ENCODE assay signal across 28 cellular contexts in the genomic region with DNA sequence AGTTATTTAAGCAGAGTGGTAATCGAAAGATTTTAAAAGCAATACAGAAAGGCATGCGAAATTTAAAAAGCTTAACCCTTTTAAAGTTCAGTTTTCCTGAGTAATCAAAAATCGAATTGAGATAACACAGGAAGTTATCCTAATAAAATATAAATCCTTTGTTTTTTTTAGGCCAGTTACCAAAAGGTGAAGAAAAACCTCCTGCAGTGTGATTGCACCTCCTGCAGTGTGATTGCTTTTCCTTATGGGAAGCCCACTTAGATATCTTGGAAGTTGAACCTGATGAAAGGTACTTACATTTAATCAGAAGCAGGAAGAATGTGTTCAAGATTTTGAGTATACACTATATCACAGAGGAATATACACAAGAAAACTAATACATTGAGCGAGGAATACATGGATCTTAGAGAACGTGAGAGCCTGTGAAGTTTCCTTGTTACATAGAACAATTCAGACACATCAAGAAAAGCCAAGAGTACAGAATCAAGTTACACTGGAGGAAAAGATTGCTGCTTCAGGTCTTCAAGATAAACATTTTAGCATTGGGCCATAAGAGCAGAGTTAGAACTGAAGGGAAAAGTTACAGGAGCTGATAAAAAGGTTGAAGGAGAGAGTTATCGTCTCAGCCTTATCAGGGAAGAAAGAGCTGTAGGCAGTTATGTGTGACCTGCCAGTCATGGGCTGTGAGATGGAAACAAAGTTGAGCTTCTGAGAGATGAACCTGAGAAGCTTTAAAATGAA. TPM values are rescaled to one million over a fixed set of nuclear protein-coding genes. Genes with fewer than 3 reads are reported as not detected.
DNase-seq lines count a peak whose midpoint lies in the region; ATAC-seq and TF ChIP-seq lines count a peak whose summit lies in the region.
"Had no signal": no experiment of that assay in that cellular context is flagged by ENCODE, and none has a peak within 500 bp of the region (broad histone marks: within the 10 kb centered on the region; RNA-seq: fewer than 3 reads in every experiment).

No MANE protein-coding gene starts in this region.

- H3K36me3 Mint-ChIP-seq in GM23338 (ENCODE audit: low read depth) (no peaks in the 10 kb centered on the region), WTC11 (no peaks in the 10 kb centered on the region), natural killer cell (no peaks in the 10 kb centered on the region)
- H3K36me3 Mint-ChIP-seq: activated naive CD4-positive, alpha-beta T cell treated with anti-CD3 and anti-CD28 coated beads, Interleukin-2, amount 50 U/mL, for 72 hours; CD8-positive, alpha-beta T cell had no signal

- H3K27ac Mint-ChIP-seq in GM23338 (no peak overlapping the region), WTC11 (peak overlapping the region; percentile 33; the same call in 1 of the 2 replicates), natural killer cell (no peak overlapping the region)
- H3K27ac Mint-ChIP-seq: activated CD8-positive, alpha-beta T cell treated with anti-CD3 and anti-CD28 coated beads, Interleukin-2, amount 10 ng/mL, durations not matched to agents 7 days and 5 days; activated naive CD4-positive, alpha-beta T cell treated with anti-CD3 and anti-CD28 coated beads, Interleukin-2, amount 50 U/mL, for 72 hours; activated T-helper 2 cell treated with anti-CD3 and anti-CD28 coated beads, Interferon-gamma antibody, Interleukin-2, Interleukin-4, amounts not matched to agents 10 μg/mL and 5 μg/mL and 100 μg/mL, durations not matched to agents 14 hours and 24 hours and 36 hours; CD8-positive, alpha-beta T cell had no signal

- TF ChIP-seq POLR2A in sigmoid colon (IDR thresholded peaks at IDR 0.05): no peak

- H3K36me3 ChIP-seq in GM23338 (ENCODE audit: insufficient read depth) (no peaks in the 10 kb centered on the region), KMS-11 (ENCODE audit: insufficient read depth) (no peaks in the 10 kb centered on the region), parathyroid adenoma (ENCODE audit: control insufficient read depth, insufficient read depth, low read length) (no peaks in the 10 kb centered on the region), sigmoid colon (no peaks in the 10 kb centered on the region)
- H3K36me3 ChIP-seq: BE2C, heart right ventricle, prostate gland, right lobe of liver, SJSA1, vagina had no signal

- no peaks in the 10 kb centered on the region for H3K9me2 ChIP-seq in GM23338 (ENCODE audit: insufficient read depth)

- DNase-seq in GM23338 (ENCODE audit: low spot score): no peak
- DNase-seq in WTC11 (ENCODE audit: low spot score): no peak
- no peak for DNase-seq in sigmoid colon
- DNase-seq in natural killer cell: no peak
- DNase-seq in NCI-H1092 (lab: John Stamatoyannopoulos, UW): no peak
- DNase-seq: activated CD4-positive, alpha-beta T cell treated with anti-CD3 and anti-CD28 coated beads for 4 hours; activated CD8-positive, alpha-beta T cell treated with anti-CD3 and anti-CD28 coated beads, Interleukin-2, amount 10 ng/mL, durations not matched to agents 7 days and 5 days; BE2C; CD8-positive, alpha-beta T cell; dorsolateral prefrontal cortex; foreskin melanocyte; HCEC 1CT; heart right ventricle; kidney; NCI-H1417 treated with DMSO at 0.1 percent for 48 hours; NCI-H2081 treated with DMSO at 0.1 percent for 48 hours; NCI-H774; RPMI8226; stimulated activated naive CD8-positive, alpha-beta T cell treated with anti-CD3 and anti-CD28 coated beads, Interleukin-15, amount 100 ng/mL, for 72 hours; T-helper 1 cell had no signal

- TF ChIP-seq EP300 in sigmoid colon (IDR thresholded peaks at IDR 0.05): no peak

- H3K4me1 Mint-ChIP-seq in GM23338 (peaks cover 9% of the 10 kb centered on the region), WTC11 (peaks cover 9% of the 10 kb centered on the region), natural killer cell (no peaks in the 10 kb centered on the region)
- H3K4me1 Mint-ChIP-seq: stimulated activated naive CD8-positive, alpha-beta T cell treated with anti-CD3 and anti-CD28 coated beads, Interleukin-15, amount 100 ng/mL, for 72 hours had no signal

- intact Hi-C loops in sigmoid colon (cut with DNase I) (no loop called here), natural killer cell (cut with micrococcal nuclease) (no loop called here)

- H3K27me3 Mint-ChIP-seq in GM23338 (ENCODE audit: insufficient read depth, low read depth, poor library complexity) (peaks cover 6% of the 10 kb centered on the region), WTC11 (ENCODE audit: low read depth) (no peaks in the 10 kb centered on the region), natural killer cell (ENCODE audit: low read depth in 2 of 2) (peaks cover 7 to 18% of the 10 kb centered on the region in 2 donors)

- POLR2A ChIA-PET in WTC11 (lab: Charles Lee): no interaction called here

- H3K4me2 ChIP-seq in GM23338 (no peak overlapping the region), KMS-11 (peak overlapping the region; percentile 0; the same call in 1 of the 2 replicates), parathyroid adenoma (ENCODE audit: low read length) (peak overlapping the region; percentile 3)

- H2AFZ ChIP-seq in GM23338 (no peak overlapping the region), KMS-11 (ENCODE audit: low read depth) (no peak overlapping the region), parathyroid adenoma (peak overlapping the region; percentile 16)

- H3K27ac ChIP-seq in GM23338 (ENCODE audit: low read depth): 0 out of 2 replicates have a peak overlapping the region, but pooled peaks have one; percentile 32
- no peak overlapping the region for H3K27ac ChIP-seq in KMS-11
- H3K27ac ChIP-seq in parathyroid adenoma: peak overlapping the region; percentile 54
- H3K27ac ChIP-seq in sigmoid colon: no peak overlapping the region
- H3K27ac ChIP-seq: dorsolateral prefrontal cortex, heart right ventricle, prostate gland, right lobe of liver, SJSA1, vagina had no signal

- no peaks in the 10 kb centered on the region for H3K9me3 Mint-ChIP-seq in GM23338
- peaks cover 7% of the 10 kb centered on the region for H3K9me3 Mint-ChIP-seq in WTC11
- no peaks in the 10 kb centered on the region for H3K9me3 Mint-ChIP-seq in natural killer cell
- H3K9me3 Mint-ChIP-seq: activated naive CD4-positive, alpha-beta T cell treated with anti-CD3 and anti-CD28 coated beads, Interleukin-2, amount 50 U/mL, for 72 hours; activated T-helper 2 cell treated with anti-CD3 and anti-CD28 coated beads, Interferon-gamma antibody, Interleukin-2, Interleukin-4, amounts not matched to agents 10 μg/mL and 5 μg/mL and 100 μg/mL, durations not matched to agents 14 hours and 24 hours and 36 hours; CD8-positive, alpha-beta T cell; stimulated activated naive CD8-positive, alpha-beta T cell treated with anti-CD3 and anti-CD28 coated beads, Interleukin-15, amount 100 ng/mL, for 72 hours had no signal

- no peak for ATAC-seq in GM23338
- ATAC-seq in WTC11: no peak
- no peak for ATAC-seq in natural killer cell
- ATAC-seq: activated CD8-positive, alpha-beta T cell treated with anti-CD3 and anti-CD28 coated beads, Interleukin-2, amount 10 ng/mL, durations not matched to agents 7 days and 5 days; CD8-positive, alpha-beta T cell; heart right ventricle; right lobe of liver; stimulated activated naive CD8-positive, alpha-beta T cell treated with anti-CD3 and anti-CD28 coated beads, Interleukin-15, amount 100 ng/mL, for 72 hours had no signal

- no peak overlapping the region for H3K9ac ChIP-seq in KMS-11
- no peak overlapping the region for H3K9ac ChIP-seq in parathyroid adenoma

- H3K27me3 ChIP-seq in GM23338 (ENCODE audit: insufficient read depth) (no peaks in the 10 kb centered on the region), KMS-11 (ENCODE audit: insufficient read depth, low read depth) (peaks cover 32% of the 10 kb centered on the region; the same call in 1 of the 2 replicates), parathyroid adenoma (ENCODE audit: control insufficient read depth, insufficient read depth, low read length) (no peaks in the 10 kb centered on the region), sigmoid colon (no peaks in the 10 kb centered on the region)
- H3K27me3 ChIP-seq: BE2C, dorsolateral prefrontal cortex, right lobe of liver, SJSA1, vagina had no signal

- CTCF ChIA-PET in WTC11 (lab: Charles Lee): interaction anchor here (1.4 to 1.6 kb wide), 2 partner anchors 13 to 331 kb away, joined by 3 read pairs; no protein-coding TSS in a partner anchor

- H3K9me3 ChIP-seq in parathyroid adenoma (ENCODE audit: control insufficient read depth, low read length) (no peaks in the 10 kb centered on the region), sigmoid colon (no peaks in the 10 kb centered on the region)
- H3K9me3 ChIP-seq: BE2C, heart right ventricle, prostate gland, right lobe of liver, SJSA1, vagina had no signal

- TF ChIP-seq CTCF in GM23338 (conservative IDR thresholded peaks at IDR 0.05; ENCODE audit: low read depth in 2 of 2) (no peak), KMS-11 (conservative IDR thresholded peaks at IDR 0.05; ENCODE audit: low read depth, low read length) (no peak), WTC11 (IDR thresholded peaks at IDR 0.05) (no peak), parathyroid adenoma (IDR thresholded peaks at IDR 0.05) (no peak), sigmoid colon (IDR thresholded peaks at IDR 0.05) (no peak), natural killer cell (IDR thresholded peaks at IDR 0.05) (no peak)

- 0 out of 2 replicates have a peak, but pooled peaks cover 3% of the 10 kb centered on the region for H3K79me2 ChIP-seq in GM23338 (replicated peaks; ENCODE audit: insufficient read depth)
- no peaks in the 10 kb centered on the region for H3K79me2 ChIP-seq in KMS-11 (ENCODE audit: insufficient read depth, low read depth)
- peaks cover 8% of the 10 kb centered on the region for H3K79me2 ChIP-seq in parathyroid adenoma

- no peak overlapping the region for H3K4me3 Mint-ChIP-seq in GM23338
- H3K4me3 Mint-ChIP-seq in WTC11: no peak overlapping the region
- no peak overlapping the region for H3K4me3 Mint-ChIP-seq in natural killer cell
- H3K4me3 Mint-ChIP-seq: activated CD8-positive, alpha-beta T cell treated with anti-CD3 and anti-CD28 coated beads, Interleukin-2, amount 10 ng/mL, durations not matched to agents 7 days and 5 days; CD8-positive, alpha-beta T cell; stimulated activated naive CD8-positive, alpha-beta T cell treated with anti-CD3 and anti-CD28 coated beads, Interleukin-15, amount 100 ng/mL, for 72 hours had no signal

- 77 to 80% methylated on average over 6 of the region's 6 CpGs for WGBS in sigmoid colon, 2 donors

- no peaks in the 10 kb centered on the region; the same call in 1 of the 2 replicates for H4K20me1 ChIP-seq in GM23338 (replicated peaks; ENCODE audit: insufficient read depth)
- H4K20me1 ChIP-seq in KMS-11 (ENCODE audit: insufficient read depth): no peaks in the 10 kb centered on the region

- H3K4me1 ChIP-seq in GM23338 (ENCODE audit: insufficient read depth): no peaks in the 10 kb centered on the region
- H3K4me1 ChIP-seq in KMS-11 (ENCODE audit: low read depth, poor library complexity, severe bottlenecking): peaks cover 21% of the 10 kb centered on the region
- H3K4me1 ChIP-seq in parathyroid adenoma: peaks cover 13% of the 10 kb centered on the region
- no peaks in the 10 kb centered on the region for H3K4me1 ChIP-seq in sigmoid colon
- H3K4me1 ChIP-seq: BE2C, prostate gland, right lobe of liver, SJSA1 had no signal

- H3F3A ChIP-seq in GM23338 (replicated peaks; ENCODE audit: low read depth): 0 out of 2 replicates have a peak, but pooled peaks cover 4% of the 10 kb centered on the region

- H3K4me3 ChIP-seq in GM23338 (no peak overlapping the region), KMS-11 (IDR thresholded peaks at IDR 0.05; ENCODE audit: insufficient read depth, low read depth, low read length) (no peak overlapping the region), parathyroid adenoma (ENCODE audit: low read depth, low read length) (no peak overlapping the region), sigmoid colon (no peak overlapping the region)
- H3K4me3 ChIP-seq: dorsolateral prefrontal cortex, heart right ventricle, prostate gland, right lobe of liver, SJSA1, vagina had no signal

RNA-seq across cellular contexts. Expression of a gene that starts 7.7 kb away (rescaled TPM):
- total RNA-seq in GM23338 (2014; rRNA removed; shearing (Covaris generic)): 25.2 and 28.2 TPM in 2 replicates
- polyA plus RNA-seq in GM23338 (2016; fragmentation: Nextera tagmentation; extraction: Ambion mirVana) (11.9 and 12.3 TPM in 2 replicates), sigmoid colon (10 to 100 TPM in 1 of 3 donors, 1 to 10 TPM in 2; 4.6 to 18.8 (median 6.0) TPM)
- total RNA-seq in WTC11 (2021) (18.8 to 22.1 TPM (median 21.2 TPM) in 3 replicates), sigmoid colon (10 to 100 TPM; 20.8 to 24.7 (median 22.9) TPM), natural killer cell (10 to 100 TPM; 44.8 to 60.9 (median 45.0) TPM)

Comparison
In these comparisons a context has a peak if more than half of its experiments do, and no peak if none do; other contexts are left out.
1. H3K27ac ChIP-seq: peak in GM23338 (single experiment) and parathyroid adenoma (single experiment); none in KMS-11 (single experiment) and sigmoid colon (0 of 4).